Comparison of ENCODE assay signal across 8 cellular contexts in the genomic region with DNA sequence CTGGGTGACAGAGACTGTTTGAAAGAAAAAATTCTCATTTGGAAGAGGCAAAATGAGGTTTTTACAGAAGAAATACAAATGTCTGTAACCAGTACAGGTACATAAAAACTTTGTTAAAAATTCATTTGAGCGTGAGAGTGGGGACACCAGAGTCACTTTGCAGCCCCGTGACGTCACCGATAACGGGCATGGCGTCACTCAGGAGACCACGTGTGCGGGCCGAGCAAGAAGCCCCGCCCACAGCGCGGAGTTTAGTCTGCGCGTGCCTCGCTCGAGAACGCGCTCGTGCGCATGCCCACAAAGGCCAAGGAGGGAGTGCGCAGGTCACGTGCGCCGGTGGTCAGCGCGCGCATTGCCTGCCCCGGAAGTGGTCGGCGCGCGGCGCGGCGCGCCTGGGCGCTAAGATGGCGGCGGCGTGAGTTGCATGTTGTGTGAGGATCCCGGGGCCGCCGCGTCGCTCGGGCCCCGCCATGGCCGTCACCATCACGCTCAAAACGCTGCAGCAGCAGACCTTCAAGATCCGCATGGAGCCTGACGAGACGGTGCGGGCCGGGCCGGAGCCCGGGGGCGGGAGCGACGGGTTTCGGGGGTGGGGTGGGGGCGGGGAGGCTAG. TPM values are rescaled to one million over a fixed set of nuclear protein-coding genes. Genes with fewer than 3 reads are reported as not detected.
DNase-seq lines count a peak whose midpoint lies in the region; ATAC-seq and TF ChIP-seq lines count a peak whose summit lies in the region.

A gene (plus strand): TSS at position 384 of the 613 bp plus-strand sequence. CDS start 87 bp downstream, at position 471.

- no peaks in the 10 kb centered on the region for H3K27me3 Mint-ChIP-seq in T-helper 17 cell
- no peaks in the 10 kb centered on the region for H3K27me3 Mint-ChIP-seq in progenitor cell of endocrine pancreas

- H3K27me3 ChIP-seq in upper lobe of right lung = no peaks in the 10 kb centered on the region

- H3K9me3 ChIP-seq in T-helper 17 cell (ENCODE audit: control insufficient read depth, low read length, poor library complexity, severe bottlenecking) = no peaks in the 10 kb centered on the region
- no peaks in the 10 kb centered on the region for H3K9me3 ChIP-seq in upper lobe of right lung

- ATAC-seq in GM18498 (IDR thresholded peaks at IDR 0.05; ENCODE audit: unreplicated experiment) (peak; percentile 76), HG02885 (IDR thresholded peaks at IDR 0.05; ENCODE audit: poor library complexity, unreplicated experiment) (peak; percentile 90), T-helper 17 cell (peak; percentile 82), left cardiac atrium (peak; percentile 93 to 97), upper lobe of right lung (peak; percentile 93)

- TF ChIP-seq CTCF in progenitor cell of endocrine pancreas (IDR thresholded peaks at IDR 0.05; ENCODE audit: unreplicated experiment) (no peak), upper lobe of right lung (IDR thresholded peaks at IDR 0.05) (no peak)

- DNase-seq in NCI-H1694 treated with DMSO at 0.1 percent for 48 hours (lab: John Stamatoyannopoulos, UW) (peak; percentile 91), T-helper 17 cell (peak; percentile 96 to 99 (median 98)), amniotic stem cell (lab: John Stamatoyannopoulos, UW) (peak; percentile 88), left cardiac atrium (peak; percentile 99), progenitor cell of endocrine pancreas (ENCODE audit: low spot score, unreplicated experiment) (peak; percentile 97), upper lobe of right lung (peak; percentile 99)

- no peaks in the 10 kb centered on the region for H3K9me3 Mint-ChIP-seq in progenitor cell of endocrine pancreas (ENCODE audit: low read depth)

- intact Hi-C loops in left cardiac atrium (cut with DNase I) (no loop called here), upper lobe of right lung (cut with DNase I) (no loop called here)

- H3K27ac Mint-ChIP-seq in T-helper 17 cell = peak within 1 kb of the TSS; percentile 98
- H3K27ac Mint-ChIP-seq in progenitor cell of endocrine pancreas = peak within 1 kb of the TSS; percentile 98

- H3K4me3 Mint-ChIP-seq in T-helper 17 cell = peak within 1 kb of the TSS; percentile 91
- peak within 1 kb of the TSS; percentile 81 for H3K4me3 Mint-ChIP-seq in progenitor cell of endocrine pancreas (ENCODE audit: low read depth)

- H3K36me3 Mint-ChIP-seq in T-helper 17 cell (ENCODE audit: low read depth) (peaks cover 13% of the 10 kb centered on the region), progenitor cell of endocrine pancreas (ENCODE audit: insufficient read depth) (peaks cover 30% of the 10 kb centered on the region)

- H3K4me3 ChIP-seq in upper lobe of right lung = peak within 1 kb of the TSS; percentile 86

- H3K27ac ChIP-seq in upper lobe of right lung = peak within 1 kb of the TSS; percentile 92

- peaks cover 75% of the 10 kb centered on the region for H3K36me3 ChIP-seq in upper lobe of right lung

- H3K4me1 ChIP-seq in upper lobe of right lung = peaks cover 37% of the 10 kb centered on the region

- H3K4me1 Mint-ChIP-seq in T-helper 17 cell (peaks cover 30% of the 10 kb centered on the region), progenitor cell of endocrine pancreas (ENCODE audit: low read depth) (peaks cover 17% of the 10 kb centered on the region)

RNA-seq across cellular contexts. Expression of the gene that starts here (rescaled TPM):
- total RNA-seq in T-helper 17 cell = 10 to 100 TPM; 74.1 to 82.1 TPM
- 100 to 1,000 TPM; 113 to 131 TPM for total RNA-seq in left cardiac atrium
- 70.4 and 78.8 TPM in 2 replicates for total RNA-seq in progenitor cell of endocrine pancreas
- total RNA-seq in upper lobe of right lung = 109 TPM

Comparison
In these comparisons a context has a peak if more than half of its experiments do, and no peak if none do; other contexts are left out.
1. Peak in every context shown above with its lines: DNase-seq, ATAC-seq, H3K4me3 ChIP-seq and H3K27ac ChIP-seq.